ENCODE assay signal across 16 cellular contexts in genomic region chr13:100788540-100788939, GRCh38.
DNase-seq lines count a peak whose midpoint lies in the region; ATAC-seq and TF ChIP-seq lines count a peak whose summit lies in the region.
"Had no signal": no experiment of that assay in that cellular context is flagged by ENCODE, and none has a peak within 500 bp of the region (broad histone marks: within the 10 kb centered on the region; RNA-seq: fewer than 3 reads in every experiment).

No MANE protein-coding gene starts in this region.

- H3K4me3 ChIP-seq in KMS-11 (IDR thresholded peaks at IDR 0.05; ENCODE audit: insufficient read depth, low read depth, low read length), result no peak overlapping the region
- no peak overlapping the region for H3K4me3 ChIP-seq in MM.1S (ENCODE audit: low read length)
- no peak overlapping the region for H3K4me3 ChIP-seq in neural progenitor cell
- H3K4me3 ChIP-seq in osteoblast (ENCODE audit: insufficient read depth, low read length), result no peak overlapping the region
- H3K4me3 ChIP-seq: GM12878, GM23338 had no signal

- H3K79me2 ChIP-seq in KMS-11 (ENCODE audit: insufficient read depth, low read depth), result no peaks in the 10 kb centered on the region
- no peaks in the 10 kb centered on the region for H3K79me2 ChIP-seq in MM.1S (ENCODE audit: low read length)
- no peaks in the 10 kb centered on the region for H3K79me2 ChIP-seq in neural progenitor cell (ENCODE audit: low read depth)
- H3K79me2 ChIP-seq in osteoblast (ENCODE audit: insufficient read depth, low read length), result no peaks in the 10 kb centered on the region

- H3K9ac ChIP-seq in KMS-11 (no peak overlapping the region), MM.1S (ENCODE audit: low read length) (peak overlapping the region; percentile 65; the same call in 1 of the 2 replicates), neural progenitor cell (no peak overlapping the region)

- H3K4me1 ChIP-seq in KMS-11 (ENCODE audit: low read depth, poor library complexity, severe bottlenecking) (peaks cover 29% of the 10 kb centered on the region), MM.1S (ENCODE audit: low read length) (peaks cover 40% of the 10 kb centered on the region), neural progenitor cell (peaks cover 20% of the 10 kb centered on the region), osteoblast (ENCODE audit: insufficient read depth, low read length) (no peaks in the 10 kb centered on the region)

- no peaks in the 10 kb centered on the region for H3K9me3 ChIP-seq in MM.1S (replicated peaks; ENCODE audit: insufficient read depth, low read length)
- peaks cover 5% of the 10 kb centered on the region for H3K9me3 ChIP-seq in neural progenitor cell (ENCODE audit: low read depth)
- H3K9me3 ChIP-seq in osteoblast (ENCODE audit: low read depth, low read length), result no peaks in the 10 kb centered on the region

- H3F3A ChIP-seq in MM.1S (ENCODE audit: insufficient read depth, low read length) (peaks cover 24% of the 10 kb centered on the region), neural progenitor cell (ENCODE audit: low read depth) (peaks cover 19% of the 10 kb centered on the region)

- no peaks in the 10 kb centered on the region for H4K20me1 ChIP-seq in KMS-11 (ENCODE audit: insufficient read depth)
- H4K20me1 ChIP-seq in MM.1S (ENCODE audit: insufficient read depth, low read length), result no peaks in the 10 kb centered on the region
- no peaks in the 10 kb centered on the region for H4K20me1 ChIP-seq in neural progenitor cell (ENCODE audit: low read depth)
- H4K20me1 ChIP-seq in osteoblast (ENCODE audit: insufficient read depth, low read length), result no peaks in the 10 kb centered on the region

- H3K27ac ChIP-seq in KMS-11 (peak overlapping the region; percentile 83; the same call in 1 of the 2 replicates), MM.1S (ENCODE audit: low read length) (peak overlapping the region; percentile 96), neural progenitor cell (peak overlapping the region; percentile 53), osteoblast (ENCODE audit: low read depth, low read length) (no peak overlapping the region)

- H3K27me3 Mint-ChIP-seq in endothelial cell (ENCODE audit: unreplicated experiment), result peaks cover 4% of the 10 kb centered on the region
- peaks cover 11% of the 10 kb centered on the region for H3K27me3 Mint-ChIP-seq in neural progenitor cell (ENCODE audit: insufficient read depth, low read depth)

- no peak for ATAC-seq in GM21825 (IDR thresholded peaks at IDR 0.05; ENCODE audit: unreplicated experiment)
- ATAC-seq: GM12878, GM23338, HCT116 had no signal

- H3K36me3 Mint-ChIP-seq in endothelial cell (ENCODE audit: low read depth, unreplicated experiment) (peaks cover 3% of the 10 kb centered on the region), neural progenitor cell (no peaks in the 10 kb centered on the region)
- H3K36me3 Mint-ChIP-seq: CD4-positive, alpha-beta memory T cell had no signal

- TF ChIP-seq CTCF in KMS-11 (conservative IDR thresholded peaks at IDR 0.05; ENCODE audit: low read depth, low read length), result no peak
- no peak for TF ChIP-seq CTCF in MM.1S (IDR thresholded peaks at IDR 0.05; ENCODE audit: low read length)
- TF ChIP-seq CTCF in endothelial cell (IDR thresholded peaks at IDR 0.05; ENCODE audit: unreplicated experiment), result no peak
- no peak for TF ChIP-seq CTCF in neural progenitor cell (IDR thresholded peaks at IDR 0.05)
- TF ChIP-seq CTCF in osteoblast (IDR thresholded peaks at IDR 0.05; ENCODE audit: extremely low read depth, low read depth, low read length), result no peak

- no peak overlapping the region for H2AFZ ChIP-seq in KMS-11 (ENCODE audit: low read depth)
- H2AFZ ChIP-seq in MM.1S (ENCODE audit: low read length), result no peak overlapping the region
- H2AFZ ChIP-seq in neural progenitor cell (replicated peaks), result no peak overlapping the region
- no peak overlapping the region for H2AFZ ChIP-seq in osteoblast (ENCODE audit: low read length)

- H3K4me1 Mint-ChIP-seq in endothelial cell (ENCODE audit: unreplicated experiment) (peaks cover 33% of the 10 kb centered on the region), neural progenitor cell (peaks cover 11% of the 10 kb centered on the region)
- H3K4me1 Mint-ChIP-seq: CD4-positive, alpha-beta memory T cell had no signal

- H3K4me2 ChIP-seq in KMS-11 (peak overlapping the region; percentile 48), MM.1S (ENCODE audit: low read depth, low read length) (peak overlapping the region; percentile 76), neural progenitor cell (no peak overlapping the region), osteoblast (ENCODE audit: insufficient read depth, low read length) (no peak overlapping the region)
- H3K4me2 ChIP-seq: GM23338 had no signal

- peak; percentile 53 for DNase-seq in MM.1S
- no peak for DNase-seq in endothelial cell (ENCODE audit: low spot score)
- DNase-seq in neural progenitor cell (ENCODE audit: low spot score), result no peak
- no peak for DNase-seq in osteoblast (ENCODE audit: insufficient read length, low spot score, missing footprints)
- DNase-seq: C1 segment of cervical spinal cord; Calu3; CD4-positive, alpha-beta memory T cell; COR-L47; EL; GDM1; H9 had no signal

- H3K4me3 Mint-ChIP-seq in endothelial cell (ENCODE audit: unreplicated experiment), result no peak overlapping the region
- H3K4me3 Mint-ChIP-seq in neural progenitor cell, result no peak overlapping the region
- H3K4me3 Mint-ChIP-seq: CD4-positive, alpha-beta memory T cell; GM23338; H9 had no signal

- H3K27me3 ChIP-seq in KMS-11 (ENCODE audit: insufficient read depth, low read depth) (no peaks in the 10 kb centered on the region), MM.1S (replicated peaks; ENCODE audit: insufficient read depth, low read length) (no peaks in the 10 kb centered on the region), neural progenitor cell (no peaks in the 10 kb centered on the region), osteoblast (ENCODE audit: insufficient read depth, low read length) (peaks cover 2% of the 10 kb centered on the region)

- H3K9me2 ChIP-seq in MM.1S (replicated peaks; ENCODE audit: insufficient read depth, low read length), result no peaks in the 10 kb centered on the region

- H3K36me3 ChIP-seq in KMS-11 (ENCODE audit: insufficient read depth), result no peaks in the 10 kb centered on the region
- H3K36me3 ChIP-seq in MM.1S (replicated peaks; ENCODE audit: insufficient read depth, low read length), result no peaks in the 10 kb centered on the region
- no peaks in the 10 kb centered on the region for H3K36me3 ChIP-seq in neural progenitor cell
- H3K36me3 ChIP-seq in osteoblast (ENCODE audit: insufficient read depth, low read length), result no peaks in the 10 kb centered on the region

- peak overlapping the region; percentile 54 for H3K27ac Mint-ChIP-seq in endothelial cell (ENCODE audit: unreplicated experiment)
- H3K27ac Mint-ChIP-seq in neural progenitor cell, result no peak overlapping the region
- H3K27ac Mint-ChIP-seq: CD4-positive, alpha-beta memory T cell; GM23338 had no signal

- H3K9me3 Mint-ChIP-seq in endothelial cell (ENCODE audit: unreplicated experiment), result no peaks in the 10 kb centered on the region
- H3K9me3 Mint-ChIP-seq in neural progenitor cell, result peaks cover 20% of the 10 kb centered on the region

Comparison
In these comparisons a context has a peak if more than half of its experiments do, and no peak if none do; other contexts are left out.
1. H3K4me2 ChIP-seq: peak in KMS-11 (single experiment) and MM.1S (single experiment); none in neural progenitor cell (single experiment) and osteoblast (single experiment).